ENCODE assay signal across 13 cellular contexts in genomic region chr17:76914937-76915336, GRCh38. TPM values are rescaled to one million over a fixed set of nuclear protein-coding genes. Genes with fewer than 3 reads are reported as not detected.
DNase-seq lines count a peak whose midpoint lies in the region; ATAC-seq and TF ChIP-seq lines count a peak whose summit lies in the region.
"Had no signal": no experiment of that assay in that cellular context is flagged by ENCODE, and none has a peak within 500 bp of the region (broad histone marks: within the 10 kb centered on the region; RNA-seq: fewer than 3 reads in every experiment).

No MANE protein-coding gene starts in this region.

- intact Hi-C loops in left lung (cut with DNase I) (no loop called here), upper lobe of right lung (cut with DNase I) (no loop called here), lower leg skin (cut with DNase I; ENCODE audit: low total_unique reads) (no loop called here)

- H3K4me1 ChIP-seq in left lung: no peaks in the 10 kb centered on the region
- H3K4me1 ChIP-seq in upper lobe of right lung: no peaks in the 10 kb centered on the region
- no peaks in the 10 kb centered on the region for H3K4me1 ChIP-seq in HAP-1

- H3K9me3 ChIP-seq in left lung: no peaks in the 10 kb centered on the region
- no peaks in the 10 kb centered on the region for H3K9me3 ChIP-seq in upper lobe of right lung
- no peaks in the 10 kb centered on the region for H3K9me3 ChIP-seq in HAP-1
- H3K9me3 ChIP-seq: A549, BE2C had no signal

- no peak for TF ChIP-seq CTCF in VCaP (conservative IDR thresholded peaks at IDR 0.05)
- no peak for TF ChIP-seq CTCF in left lung (IDR thresholded peaks at IDR 0.05)
- no peak for TF ChIP-seq CTCF in upper lobe of right lung (IDR thresholded peaks at IDR 0.05)
- TF ChIP-seq CTCF in lower leg skin (IDR thresholded peaks at IDR 0.05): no peak

- H3K4me3 ChIP-seq in left lung: no peak overlapping the region
- H3K4me3 ChIP-seq in upper lobe of right lung: no peak overlapping the region
- H3K4me3 ChIP-seq in lower leg skin (ENCODE audit: low read depth, poor library complexity, severe bottlenecking): no peak overlapping the region
- no peak overlapping the region for H3K4me3 ChIP-seq in HAP-1
- H3K4me3 ChIP-seq: A549 had no signal

- H3K9me3 Mint-ChIP-seq in activated naive CD4-positive, alpha-beta T cell treated with anti-CD3 and anti-CD28 coated beads, Interleukin-2, amount 50 U/mL, for 72 hours: no peaks in the 10 kb centered on the region
- H3K9me3 Mint-ChIP-seq: CD4-positive, alpha-beta memory T cell; IgD-negative memory B cell had no signal

- in situ Hi-C loops in HAP-1 (cut with MboI; ENCODE audit: low sequenced_read_pairs): no loop called here

- no peaks in the 10 kb centered on the region for H3K36me3 Mint-ChIP-seq in activated naive CD4-positive, alpha-beta T cell treated with anti-CD3 and anti-CD28 coated beads, Interleukin-2, amount 50 U/mL, for 72 hours
- H3K36me3 Mint-ChIP-seq: CD4-positive, alpha-beta memory T cell; IgD-negative memory B cell had no signal

- no peaks in the 10 kb centered on the region for H3K36me3 ChIP-seq in left lung
- H3K36me3 ChIP-seq in upper lobe of right lung: no peaks in the 10 kb centered on the region
- H3K36me3 ChIP-seq in HAP-1 (replicated peaks): no peaks in the 10 kb centered on the region
- H3K36me3 ChIP-seq: BE2C had no signal

- H3K27me3 ChIP-seq in left lung: peaks cover 0 to 41% of the 10 kb centered on the region in 2 donors
- H3K27me3 ChIP-seq in upper lobe of right lung: no peaks in the 10 kb centered on the region
- H3K27me3 ChIP-seq in HAP-1 (ENCODE audit: low read depth): no peaks in the 10 kb centered on the region; the same call in 1 of the 2 replicates
- H3K27me3 ChIP-seq: BE2C had no signal

- peak; percentile 84 for ATAC-seq in left lung
- ATAC-seq in upper lobe of right lung: peak; percentile 26
- no peak for ATAC-seq in activated naive CD4-positive, alpha-beta T cell treated with anti-CD3 and anti-CD28 coated beads, Interleukin-2, amount 50 U/mL, for 72 hours
- ATAC-seq: A549, HCT116 had no signal

- DNase-seq in HuH-7 (ENCODE audit: low spot score) (peak; percentile 55), left lung (no peak), upper lobe of right lung (no peak), lower leg skin (ENCODE audit: low spot score in 2 of 2) (no peak), HAP-1 (ENCODE audit: low spot score in 2 of 2) (no peak)
- DNase-seq in activated naive CD4-positive, alpha-beta T cell treated with anti-CD3 and anti-CD28 coated beads, Interleukin-2, amount 50 U/mL, for 72 hours (ENCODE audit: low spot score in 2 of 2): no peak
- DNase-seq: BE2C; CD4-positive, alpha-beta memory T cell had no signal

- H3K27ac ChIP-seq in VCaP (peak overlapping the region; percentile 31; the same call in 1 of the 2 replicates), left lung (no peak overlapping the region), upper lobe of right lung (no peak overlapping the region)
- H3K27ac ChIP-seq: A549, C4-2B had no signal

- H3K27ac Mint-ChIP-seq in activated naive CD4-positive, alpha-beta T cell treated with anti-CD3 and anti-CD28 coated beads, Interleukin-2, amount 50 U/mL, for 72 hours: no peak overlapping the region
- H3K27ac Mint-ChIP-seq: CD4-positive, alpha-beta memory T cell had no signal

- no peak for TF ChIP-seq POLR2A in lower leg skin (IDR thresholded peaks at IDR 0.05)

- WGBS in lower leg skin, 2 donors: 80 to 82% methylated on average over 6 of the region's 6 CpGs

RNA-seq across cellular contexts. Expression of gene MGAT5B, which starts 46.7 kb away (rescaled TPM):
- total RNA-seq in left lung (1 to 10 TPM; 1.0 to 1.2 TPM), upper lobe of right lung (2.0 TPM), lower leg skin (under 1 TPM in 2 of 4 donors, not detected in 2; 0.19 to 0.47 TPM)
- under 1 TPM in 1 of 2 donors, not detected in 1; 0.77 TPM for total RNA-seq in activated naive CD4-positive, alpha-beta T cell treated with anti-CD3 and anti-CD28 coated beads, Interleukin-2, amount 50 U/mL, for 72 hours

Comparison
In these comparisons a context has a peak if more than half of its experiments do, and no peak if none do; other contexts are left out.
1. ATAC-seq: peak in left lung (single experiment) and upper lobe of right lung (single experiment); none in activated naive CD4-positive, alpha-beta T cell treated with anti-CD3 and anti-CD28 coated beads, Interleukin-2, amount 50 U/mL, for 72 hours (0 of 2).